Comparison of ENCODE assay signal across 26 cellular contexts in the genomic region with DNA sequence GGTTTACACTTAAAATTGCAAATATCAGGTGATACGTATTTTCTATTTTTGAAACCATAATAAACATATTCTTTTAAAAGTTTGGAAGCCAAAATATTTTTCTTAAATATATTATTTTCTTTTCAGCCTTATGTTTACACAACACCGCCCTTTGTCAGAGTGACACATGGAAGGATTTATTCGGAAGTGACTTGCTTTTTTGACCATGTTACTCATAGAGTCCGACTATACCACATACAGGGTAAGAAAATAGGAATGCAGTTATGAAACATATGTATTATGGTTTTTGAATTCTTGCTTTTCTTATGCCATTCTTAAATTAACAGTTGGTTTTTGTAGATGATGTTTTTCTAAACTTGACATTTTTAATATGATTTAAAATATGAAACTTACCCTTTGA.
DNase-seq lines count a peak whose midpoint lies in the region; ATAC-seq, FAIRE-seq and TF ChIP-seq lines count a peak whose summit lies in the region.
"Had no signal": no experiment of that assay in that cellular context is flagged by ENCODE, and none has a peak within 500 bp of the region (broad histone marks: within the 10 kb centered on the region; RNA-seq: fewer than 3 reads in every experiment).

No MANE protein-coding gene starts in this region.

- BruUV-seq in MCF 10A (replicated peaks; lab: Mats Ljungman, UMichigan), result no TSS peak

- no peaks in the 10 kb centered on the region for H3K4me1 ChIP-seq in breast epithelium
- peaks cover 12% of the 10 kb centered on the region for H3K4me1 ChIP-seq in astrocyte (ENCODE audit: insufficient read depth, low read length)
- H3K4me1 ChIP-seq: BE2C, esophagus squamous epithelium, heart left ventricle, left ventricle myocardium inferior had no signal

- no peak overlapping the region for H3K4me3 ChIP-seq in breast epithelium
- no peak overlapping the region for H3K4me3 ChIP-seq in astrocyte (ENCODE audit: insufficient read depth, low read depth, low read length)
- no peak overlapping the region for H3K4me3 ChIP-seq in fibroblast of pulmonary artery (replicated peaks; ENCODE audit: low read depth, low read length)
- H3K4me3 ChIP-seq: cardiac muscle cell, esophagus squamous epithelium, heart left ventricle, left ventricle myocardium inferior, mucosa of descending colon had no signal

- intact Hi-C loops in MCF 10A (cut with micrococcal nuclease) (no loop called here), breast epithelium (cut with DNase I; ENCODE audit: low total_unique reads) (no loop called here)

- H3K27ac Mint-ChIP-seq in MCF 10A (ENCODE audit: low read depth, unreplicated experiment), result peak overlapping the region; percentile 51
- no peak overlapping the region for H3K27ac Mint-ChIP-seq in astrocyte (ENCODE audit: unreplicated experiment)
- H3K27ac Mint-ChIP-seq: activated naive CD8-positive, alpha-beta T cell treated with anti-CD3 and anti-CD28 coated beads, Interleukin-2, amount 10 ng/mL, durations not matched to agents 7 days and 5 days; activated T-helper 2 cell treated with anti-CD3 and anti-CD28 coated beads, Interferon-gamma antibody, Interleukin-2, Interleukin-4, amounts not matched to agents 10 μg/mL and 5 μg/mL and 100 μg/mL, durations not matched to agents 14 hours and 24 hours and 36 hours; T-helper 1 cell treated with Interleukin-12 subunit alpha and Interleukin-12 subunit beta and Interleukin-4 antibody, amounts not matched to agents 30 μg/mL and 1 μg/mL, for 36 hours had no signal

- H4K20me1 ChIP-seq in astrocyte (ENCODE audit: insufficient read depth, low read length), result no peaks in the 10 kb centered on the region

- no peak overlapping the region for H3K4me3 Mint-ChIP-seq in MCF 10A (ENCODE audit: unreplicated experiment)
- H3K4me3 Mint-ChIP-seq in astrocyte (ENCODE audit: unreplicated experiment), result no peak overlapping the region
- H3K4me3 Mint-ChIP-seq: activated naive CD8-positive, alpha-beta T cell treated with anti-CD3 and anti-CD28 coated beads, Interleukin-2, amount 10 ng/mL, durations not matched to agents 7 days and 5 days; T-helper 1 cell treated with Interleukin-12 subunit alpha and Interleukin-12 subunit beta and Interleukin-4 antibody, amounts not matched to agents 30 μg/mL and 1 μg/mL, for 36 hours had no signal

- H3K4me1 Mint-ChIP-seq in MCF 10A (ENCODE audit: insufficient read depth, unreplicated experiment) (peaks cover 18% of the 10 kb centered on the region), astrocyte (ENCODE audit: low read depth, unreplicated experiment) (peaks cover 16% of the 10 kb centered on the region)
- H3K4me1 Mint-ChIP-seq: activated naive CD8-positive, alpha-beta T cell treated with anti-CD3 and anti-CD28 coated beads, Interleukin-2, amount 10 ng/mL, durations not matched to agents 7 days and 5 days had no signal

- H3K27me3 ChIP-seq in breast epithelium (no peaks in the 10 kb centered on the region), astrocyte (ENCODE audit: insufficient read depth, low read length) (no peaks in the 10 kb centered on the region)
- H3K27me3 ChIP-seq: BE2C, cardiac muscle cell, esophagus squamous epithelium, heart left ventricle had no signal

- no peak overlapping the region for H3K4me2 ChIP-seq in astrocyte (ENCODE audit: low read length)

- H3K27me3 Mint-ChIP-seq in MCF 10A (ENCODE audit: insufficient read depth, unreplicated experiment), result no peaks in the 10 kb centered on the region
- no peaks in the 10 kb centered on the region for H3K27me3 Mint-ChIP-seq in astrocyte (ENCODE audit: low read depth, unreplicated experiment)
- H3K27me3 Mint-ChIP-seq: activated naive CD8-positive, alpha-beta T cell treated with anti-CD3 and anti-CD28 coated beads, Interleukin-2, amount 10 ng/mL, durations not matched to agents 7 days and 5 days had no signal

- no peak for TF ChIP-seq CTCF in MCF 10A (IDR thresholded peaks at IDR 0.05; ENCODE audit: unreplicated experiment)
- no peak for TF ChIP-seq CTCF in breast epithelium (IDR thresholded peaks at IDR 0.05)
- no peak for TF ChIP-seq CTCF in astrocyte (IDR thresholded peaks at IDR 0.05; ENCODE audit: insufficient read depth, low read depth, low read length)
- TF ChIP-seq CTCF in fibroblast of pulmonary artery (IDR thresholded peaks at IDR 0.05; ENCODE audit: low read length, missing control alignments), result no peak

- no peak overlapping the region for H2AFZ ChIP-seq in astrocyte (ENCODE audit: low read depth, low read length)

- no peak for TF ChIP-seq POLR2A in breast epithelium (IDR thresholded peaks at IDR 0.05)

- no peak overlapping the region for H3K9ac ChIP-seq in astrocyte (ENCODE audit: low read length)

- FAIRE-seq in astrocyte (lab: Jason Lieb, UNC), result no peak
- FAIRE-seq: small intestine had no signal

- no peak overlapping the region for H3K27ac ChIP-seq in breast epithelium
- peak overlapping the region; percentile 49 for H3K27ac ChIP-seq in astrocyte (ENCODE audit: low read depth, low read length)
- H3K27ac ChIP-seq: 22Rv1, cardiac muscle cell, esophagus squamous epithelium, heart left ventricle, left ventricle myocardium inferior, VCaP had no signal

- CTCF ChIA-PET in MCF 10A (lab: Yijun Ruan, JAX), result no interaction called here

- DNase-seq in MCF 10A (ENCODE audit: unreplicated experiment) (peak; percentile 57), breast epithelium (ENCODE audit: low spot score in 2 of 2) (no peak), astrocyte (ENCODE audit: low read depth) (peak; percentile 35), fibroblast of pulmonary artery (ENCODE audit: low read depth) (peak; percentile 56), stromal cell of bone marrow (ENCODE audit: low read depth) (peak; percentile 24), T1000 (lab: John Stamatoyannopoulos, UW) (no peak)
- no peak for DNase-seq in central memory CD4-positive, alpha-beta T cell
- DNase-seq: activated CD4-positive, alpha-beta T cell treated with anti-CD3 and anti-CD28 coated beads, Interleukin-2, amount 50 U/mL, for 1 hour; activated CD8-positive, alpha-beta memory T cell treated with anti-CD3 and anti-CD28 coated beads, Interleukin-2, amount 50 U/mL, for 4 hours; activated naive CD8-positive, alpha-beta T cell treated with anti-CD3 and anti-CD28 coated beads, Interleukin-2, amount 10 ng/mL, durations not matched to agents 7 days and 5 days; BE2C; Caco-2; esophagus squamous epithelium; heart left ventricle; left ventricle myocardium inferior; mucosa of descending colon; NCI-H146; NCI-H526 treated with DMSO at 0.1 percent for 48 hours; small intestine; stimulated activated CD4-positive, alpha-beta T cell treated with anti-CD3 and anti-CD28 coated beads, Interleukin-4, amount 100 ng/mL, for 4 hours had no signal

- POLR2A ChIA-PET in MCF 10A (lab: Yijun Ruan, JAX), result interaction anchor here (1.0 to 1.4 kb wide), 2 partner anchors 11 to 13 kb away, joined by 4 read pairs; no protein-coding TSS in a partner anchor

- H3K36me3 ChIP-seq in breast epithelium (no peaks in the 10 kb centered on the region), astrocyte (ENCODE audit: insufficient read depth, low read length) (peaks cover 19% of the 10 kb centered on the region)
- H3K36me3 ChIP-seq: BE2C, cardiac muscle cell had no signal

- H3K9me3 ChIP-seq in breast epithelium (no peaks in the 10 kb centered on the region), astrocyte (ENCODE audit: insufficient read depth, low read depth, low read length) (no peaks in the 10 kb centered on the region)
- H3K9me3 ChIP-seq: BE2C, Caco-2, esophagus squamous epithelium, heart left ventricle, left ventricle myocardium inferior, mucosa of descending colon had no signal

- H3K9me3 Mint-ChIP-seq in MCF 10A (ENCODE audit: unreplicated experiment) (no peaks in the 10 kb centered on the region), astrocyte (ENCODE audit: unreplicated experiment) (no peaks in the 10 kb centered on the region)
- H3K9me3 Mint-ChIP-seq: activated T-helper 2 cell treated with anti-CD3 and anti-CD28 coated beads, Interferon-gamma antibody, Interleukin-2, Interleukin-4, amounts not matched to agents 10 μg/mL and 5 μg/mL and 100 μg/mL, durations not matched to agents 14 hours and 24 hours and 36 hours had no signal

- peaks cover 46% of the 10 kb centered on the region for H3K36me3 Mint-ChIP-seq in MCF 10A (ENCODE audit: insufficient read depth, unreplicated experiment)
- peaks cover 5% of the 10 kb centered on the region for H3K36me3 Mint-ChIP-seq in astrocyte (ENCODE audit: low read depth, unreplicated experiment)

- ATAC-seq in HG02610 (IDR thresholded peaks at IDR 0.05; ENCODE audit: unreplicated experiment), result no peak
- ATAC-seq: heart left ventricle, mucosa of descending colon had no signal

- no peaks in the 10 kb centered on the region for H3K79me2 ChIP-seq in astrocyte (ENCODE audit: insufficient read depth, low read length)

Comparison
In these comparisons a context has a peak if more than half of its experiments do, and no peak if none do; other contexts are left out.
1. DNase-seq: peak in MCF 10A (single experiment), astrocyte (single experiment), fibroblast of pulmonary artery (single experiment) and stromal cell of bone marrow (single experiment); none in breast epithelium (0 of 2), central memory CD4-positive, alpha-beta T cell (single experiment) and T1000 (single experiment).